9 cellular contexts compared by ENCODE assay signal in the genomic region with DNA sequence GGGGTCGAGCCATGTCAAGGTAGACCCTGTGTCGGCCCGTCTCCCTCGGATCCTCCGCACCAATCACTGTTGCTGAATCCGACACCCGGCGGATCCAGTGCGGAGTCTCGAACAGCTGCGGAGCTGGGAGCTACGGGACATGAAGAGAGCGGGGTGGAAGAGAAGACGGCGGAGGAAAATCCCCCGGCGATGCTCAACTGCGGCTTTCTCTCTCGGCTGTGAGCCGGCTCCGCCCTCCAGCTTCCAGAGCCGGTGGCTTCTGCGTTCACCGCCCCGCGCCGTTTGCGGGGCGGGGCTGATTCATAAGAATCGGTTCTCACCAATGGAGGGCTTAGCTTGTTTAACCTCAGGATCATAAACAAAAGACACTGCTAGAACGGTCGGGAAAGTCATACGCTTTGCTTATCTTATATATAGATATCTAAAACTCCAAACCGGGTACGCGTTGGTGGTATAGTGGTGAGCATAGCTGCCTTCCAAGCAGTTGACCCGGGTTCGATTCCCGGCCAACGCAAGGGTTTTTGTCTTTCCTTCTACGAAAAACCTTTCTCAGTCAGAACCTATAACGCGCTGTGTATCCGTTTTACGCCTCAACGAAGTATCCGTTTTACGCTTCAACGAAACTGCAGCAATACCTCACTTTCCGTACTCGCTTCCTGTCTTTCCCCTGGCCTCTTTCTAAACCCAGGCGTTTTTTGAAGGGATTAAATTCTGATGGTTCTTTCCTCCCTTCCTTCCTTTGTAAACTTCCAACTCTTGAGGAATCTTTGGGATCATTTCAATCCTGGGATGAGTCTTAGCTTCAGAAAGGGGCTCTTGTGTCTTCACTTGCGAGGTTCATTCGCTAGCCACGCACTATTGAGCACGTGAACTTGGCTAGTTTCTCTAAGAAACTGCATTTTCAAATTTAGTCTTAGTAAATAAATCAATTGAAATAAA. TPM values are rescaled to one million over a fixed set of nuclear protein-coding genes. Genes with fewer than 3 reads are reported as not detected.
DNase-seq lines count a peak whose midpoint lies in the region; ATAC-seq and TF ChIP-seq lines count a peak whose summit lies in the region.
"Not testable (repeated sequence)": the region's sequence is repeated elsewhere in the genome, so short reads cannot be mapped to it uniquely, and the experiment has no call there.
"Had no signal": no experiment of that assay in that cellular context is flagged by ENCODE, and none has a peak within 500 bp of the region (broad histone marks: within the 10 kb centered on the region; RNA-seq: fewer than 3 reads in every experiment).

No MANE protein-coding gene starts in this region.

- H3K27ac Mint-ChIP-seq in CD4-positive, alpha-beta T cell = peak overlapping the region; percentile 100

- peaks cover 16% of the 10 kb centered on the region for H3K27me3 Mint-ChIP-seq in CD4-positive, alpha-beta T cell

- TF ChIP-seq CTCF in CD4-positive, alpha-beta T cell (IDR thresholded peaks at IDR 0.05); lung (IDR thresholded peaks at IDR 0.05; ENCODE audit: control extremely low read depth, extremely low read depth): not testable (repeated sequence)

- H3K27me3 ChIP-seq in CD4-positive, alpha-beta T cell (ENCODE audit: control insufficient read depth, insufficient read depth, low read length); effector memory CD4-positive, alpha-beta T cell (replicated peaks; ENCODE audit: control insufficient read depth, insufficient read depth, low read length, poor library complexity, severe bottlenecking); lung (ENCODE audit: control insufficient read depth, insufficient read depth): not testable (repeated sequence)

- not testable (repeated sequence) for H3K4me1 ChIP-seq in effector memory CD4-positive, alpha-beta T cell (ENCODE audit: control insufficient read depth, insufficient read depth, low read length, poor library complexity, severe bottlenecking); lung (ENCODE audit: control insufficient read depth in 2 of 2, insufficient read depth in 2 of 2, low read length in 2 of 2)

- 3% methylated on average over 52 to 53 of the region's 56 CpGs for WGBS in lung, 2 donors

- H3K9me3 ChIP-seq in CD4-positive, alpha-beta T cell (ENCODE audit: control insufficient read depth, low read length); effector memory CD4-positive, alpha-beta T cell (ENCODE audit: control insufficient read depth, low read length); lung (ENCODE audit: control insufficient read depth in 2 of 2, insufficient read depth in 1 of 2, low read length in 1 of 2): not testable (repeated sequence)

- H3K36me3 Mint-ChIP-seq in CD4-positive, alpha-beta T cell (ENCODE audit: low read depth) = peaks cover 17% of the 10 kb centered on the region

- CTCF ChIA-PET in CD4-positive, alpha-beta T cell (lab: Charles Lee) = interaction anchor here (0.6 to 1.0 kb wide), 2 partner anchors 12 to 82 kb away, joined by 3 read pairs; no protein-coding TSS in a partner anchor

- POLR2A ChIA-PET in CD4-positive, alpha-beta T cell (lab: Charles Lee) = interaction anchor here (1.0 to 2.9 kb wide), 6 partner anchors 9 to 218 kb away, joined by 3 to 30 read pairs (median 4); partner anchors contain the start of gene DUSP12

- peak overlapping the region; percentile 99 for H3K4me3 Mint-ChIP-seq in CD4-positive, alpha-beta T cell

- peak; percentile 79 to 94 (median 88) for DNase-seq in CD4-positive, alpha-beta T cell
- DNase-seq in HT-29 (ENCODE audit: low spot score) (peak; percentile 96), lung (ENCODE audit: low spot score) (peak; percentile 85)
- peak; percentile 79 for DNase-seq in NK-92 treated with Interleukin-12 subunit alpha and Interleukin-12 subunit beta, amount 100 ng/mL, for 24 hours (lab: John Stamatoyannopoulos, UW)
- peak; percentile 85 to 91 for DNase-seq in activated CD8-positive, alpha-beta memory T cell treated with anti-CD3 and anti-CD28 coated beads for 4 hours (ENCODE audit: low read depth in 2 of 2)
- DNase-seq in effector memory CD4-positive, alpha-beta T cell = peak; percentile 83 to 84 (median 84)
- DNase-seq in stimulated activated CD4-positive, alpha-beta T cell treated with anti-CD3 and anti-CD28 coated beads, TNF-alpha, amount 100 ng/mL, for 1 hour (ENCODE audit: low read depth in 3 of 3, low spot score in 1 of 3) = peak; percentile 74 to 95 (median 79)

- not testable (repeated sequence) for H3K9me3 Mint-ChIP-seq in CD4-positive, alpha-beta T cell

- peak; percentile 79 for ATAC-seq in CD4-positive, alpha-beta T cell (ENCODE audit: poor library complexity)
- ATAC-seq in GM21367 (IDR thresholded peaks at IDR 0.05; ENCODE audit: unreplicated experiment) (peak; percentile 51), lung (ENCODE audit: insufficient read depth, low FRiP score) (peak; percentile 85)

- H3K27ac ChIP-seq in CD4-positive, alpha-beta T cell (ENCODE audit: low read depth, low read length) = peak overlapping the region; percentile 74
- peak overlapping the region; percentile 75 for H3K27ac ChIP-seq in effector memory CD4-positive, alpha-beta T cell (ENCODE audit: insufficient read depth, low read length, poor library complexity, severe bottlenecking)
- H3K27ac ChIP-seq in lung (ENCODE audit: low read depth in 1 of 2, low read length in 1 of 2) = peak overlapping the region; percentile 56 to 84

- peaks cover 25% of the 10 kb centered on the region for H3K4me1 Mint-ChIP-seq in CD4-positive, alpha-beta T cell (ENCODE audit: low read depth)

- H3K36me3 ChIP-seq in effector memory CD4-positive, alpha-beta T cell (ENCODE audit: control insufficient read depth, insufficient read depth, low read length); lung (ENCODE audit: control insufficient read depth in 2 of 2, insufficient read depth in 2 of 2, low read length in 2 of 2): not testable (repeated sequence)

- H3K4me3 ChIP-seq in effector memory CD4-positive, alpha-beta T cell (ENCODE audit: insufficient read depth, low read depth, low read length, poor library complexity, severe bottlenecking) = peak overlapping the region; percentile 67
- peak overlapping the region; percentile 47 for H3K4me3 ChIP-seq in lung

- intact Hi-C loops in CD4-positive, alpha-beta T cell (cut with DNase I, micrococcal nuclease) = loop anchor here (5.0 to 10.0 kb wide), 3 partner anchors 91 to 136 kb away; no protein-coding TSS in a partner anchor

RNA-seq across cellular contexts. Expression of gene HSPA6, which starts 6.6 kb away (rescaled TPM):
- 1 to 10 TPM in 1 of 2 experiments, under 1 TPM in 1; 0.78 to 1.0 TPM for total RNA-seq in CD4-positive, alpha-beta T cell
- 0.70 and 1.1 TPM in 2 replicates for total RNA-seq in HT-29 (2014; rRNA removed; shearing (Covaris generic))
- total RNA-seq in lung = 10 to 100 TPM; 11.7 to 42.5 TPM
- polyA plus RNA-seq in lung = 10 to 100 TPM; 21.1 to 29.3 TPM

RNA-seq across cellular contexts. Expression of gene FCGR3A, which starts 18.7 kb away (rescaled TPM):
- total RNA-seq in CD4-positive, alpha-beta T cell = under 1 TPM; 0.25 to 0.34 TPM
- not detected in 2 replicates for total RNA-seq in HT-29 (2014; rRNA removed; shearing (Covaris generic))
- 100 to 1,000 TPM in 1 of 2 donors, 10 to 100 TPM in 1; 33.3 to 110 TPM for total RNA-seq in lung
- 100 to 1,000 TPM in 1 of 2 donors, 10 to 100 TPM in 1; 27.1 to 211 TPM for polyA plus RNA-seq in lung
- total RNA-seq: T-helper 1 cell treated with Interleukin-12 subunit alpha and Interleukin-12 subunit beta and Interleukin-4 antibody, amounts not matched to agents 30 ng/mL and 1 ng/mL, for 36 hours had no signal

RNA-seq across cellular contexts. Expression of gene FCGR2A, which starts 25.7 kb away (rescaled TPM):
- under 1 TPM; 0.63 to 0.89 TPM for total RNA-seq in CD4-positive, alpha-beta T cell
- total RNA-seq in HT-29 (2014; rRNA removed; shearing (Covaris generic)) = not detected in 2 replicates
- 10 to 100 TPM; 83.7 to 94.9 TPM for total RNA-seq in lung
- polyA plus RNA-seq in lung = 100 to 1,000 TPM in 1 of 2 donors, 10 to 100 TPM in 1; 37.6 to 204 TPM
- total RNA-seq: T-helper 1 cell treated with Interleukin-12 subunit alpha and Interleukin-12 subunit beta and Interleukin-4 antibody, amounts not matched to agents 30 ng/mL and 1 ng/mL, for 36 hours had no signal

Comparison
In these comparisons a context has a peak if more than half of its experiments do, and no peak if none do; other contexts are left out.
1. Peak in every context shown above with its lines: DNase-seq, ATAC-seq, H3K4me3 ChIP-seq and H3K27ac ChIP-seq.
2. RNA of gene FCGR3A, which starts 18.7 kb away (total RNA-seq): 33.3 to 110 TPM in lung; 0.25 to 0.34 TPM in CD4-positive, alpha-beta T cell and not detected in HT-29; every median in the first group is over 10 times any median in the second.
3. RNA of gene FCGR2A, which starts 25.7 kb away (total RNA-seq): 83.7 to 94.9 TPM in lung; 0.63 to 0.89 TPM in CD4-positive, alpha-beta T cell and not detected in HT-29; every median in the first group is over 10 times any median in the second.